14 cellular contexts compared by ENCODE assay signal in the genomic region with DNA sequence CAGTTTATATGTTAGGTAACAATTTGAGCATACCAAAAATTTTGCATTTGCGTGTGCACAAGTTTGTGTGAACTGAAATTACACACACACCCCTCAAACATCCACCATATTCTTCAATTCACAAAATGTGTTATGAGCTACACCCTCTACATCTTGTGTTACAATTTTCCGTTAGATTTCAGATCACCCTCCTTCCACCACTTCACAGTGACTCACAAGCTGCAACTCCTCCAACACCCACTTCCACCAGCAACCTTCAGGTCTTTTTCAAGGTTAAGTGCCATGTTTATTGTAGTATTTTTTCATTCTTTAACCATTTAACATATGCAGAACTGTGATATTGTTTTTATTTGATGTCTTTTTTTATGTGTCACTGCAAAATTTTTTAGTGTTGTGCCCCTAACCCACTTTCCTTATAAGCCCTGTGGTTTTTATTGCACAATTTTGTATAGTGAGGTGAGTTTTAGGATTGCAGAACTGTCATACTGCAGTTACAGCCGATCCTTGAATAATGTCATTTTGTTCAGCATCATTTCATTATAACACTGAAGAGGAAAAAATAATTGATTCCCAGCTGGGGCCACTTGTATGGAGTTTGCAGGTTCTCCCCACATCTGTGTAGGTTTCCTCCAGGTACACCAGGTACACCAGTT.
A peak's percentile ranks its signal among the peaks of the same experiment; 100 is the strongest.
DNase-seq lines count a peak whose midpoint lies in the region; ATAC-seq, FAIRE-seq and TF ChIP-seq lines count a peak whose summit lies in the region.
"Had no signal": no experiment of that assay in that cellular context is flagged by ENCODE, and none has a peak within 500 bp of the region (broad histone marks: within the 10 kb centered on the region; RNA-seq: fewer than 3 reads in every experiment).

No MANE protein-coding gene starts in this region.

- H3K9me3 ChIP-seq in naive thymus-derived CD4-positive, alpha-beta T cell (ENCODE audit: control insufficient read depth in 2 of 3, low read length in 3 of 3): no peaks in the 10 kb centered on the region
- H3K9me3 ChIP-seq in pancreas: no peaks in the 10 kb centered on the region
- H3K9me3 ChIP-seq: HAP-1, spleen, tibial nerve had no signal

- peaks cover 80% of the 10 kb centered on the region for H3K4me1 Mint-ChIP-seq in activated T-cell treated with anti-CD3 and anti-CD28 coated beads, Interleukin-2, amount 50 U/mL, for 24 hours (ENCODE audit: low read depth)
- H3K4me1 Mint-ChIP-seq in activated naive CD8-positive, alpha-beta T cell (ENCODE audit: low read depth): peaks cover 74% of the 10 kb centered on the region
- peaks cover 47 to 84% (median 68%) of the 10 kb centered on the region in 7 donors for H3K4me1 Mint-ChIP-seq in naive thymus-derived CD4-positive, alpha-beta T cell

- H3K27ac ChIP-seq in naive thymus-derived CD4-positive, alpha-beta T cell (ENCODE audit: low read depth, low read length): no peak overlapping the region
- no peak overlapping the region for H3K27ac ChIP-seq in pancreas
- H3K27ac ChIP-seq: spleen, tibial nerve had no signal

- peak overlapping the region; percentile 74 for H3K27ac Mint-ChIP-seq in activated T-cell treated with anti-CD3 and anti-CD28 coated beads, Interleukin-2, amount 50 U/mL, for 24 hours
- peak overlapping the region; percentile 74 for H3K27ac Mint-ChIP-seq in activated naive CD8-positive, alpha-beta T cell
- peak overlapping the region in 3 of 9 donors; percentile 29 to 62 (median 57) for H3K27ac Mint-ChIP-seq in naive thymus-derived CD4-positive, alpha-beta T cell
- H3K27ac Mint-ChIP-seq: memory B cell had no signal

- POLR2A ChIA-PET in naive thymus-derived CD4-positive, alpha-beta T cell (lab: Charles Lee): no interaction called here

- CTCF ChIA-PET in naive thymus-derived CD4-positive, alpha-beta T cell (lab: Charles Lee): no interaction called here

- WGBS in pancreas, 2 donors: 71 to 79% methylated on average over 3 of the region's 3 CpGs

- TF ChIP-seq CTCF in pancreas (IDR thresholded peaks at IDR 0.05): no peak

- H3K9me3 Mint-ChIP-seq in activated T-cell treated with anti-CD3 and anti-CD28 coated beads, Interleukin-2, amount 50 U/mL, for 24 hours: no peaks in the 10 kb centered on the region
- H3K9me3 Mint-ChIP-seq in activated naive CD8-positive, alpha-beta T cell (ENCODE audit: low read depth): no peaks in the 10 kb centered on the region
- H3K9me3 Mint-ChIP-seq in naive thymus-derived CD4-positive, alpha-beta T cell: peaks cover 0 to 2% (median 0%) of the 10 kb centered on the region in 11 donors
- H3K9me3 Mint-ChIP-seq: memory B cell had no signal

- ATAC-seq in naive thymus-derived CD4-positive, alpha-beta T cell: peak; percentile 61
- ATAC-seq in HG03354 (IDR thresholded peaks at IDR 0.05; ENCODE audit: poor library complexity, severe bottlenecking, unreplicated experiment): no peak
- no peak for ATAC-seq in pancreas

- H3K4me3 Mint-ChIP-seq in activated T-cell treated with anti-CD3 and anti-CD28 coated beads, Interleukin-2, amount 50 U/mL, for 24 hours: no peak overlapping the region
- peak overlapping the region; percentile 48 for H3K4me3 Mint-ChIP-seq in activated naive CD8-positive, alpha-beta T cell
- peak overlapping the region in 2 of 10 donors; percentile 0 to 48 for H3K4me3 Mint-ChIP-seq in naive thymus-derived CD4-positive, alpha-beta T cell
- H3K4me3 Mint-ChIP-seq: memory B cell had no signal

- FAIRE-seq in pancreas (lab: Jason Lieb, UNC): no peak

- intact Hi-C loops in naive thymus-derived CD4-positive, alpha-beta T cell (cut with micrococcal nuclease): loop anchor here (2.0 to 5.0 kb wide), 5 partner anchors 44 to 431 kb away; no protein-coding TSS in a partner anchor
- intact Hi-C loops in pancreas (cut with DNase I): loop anchor here in 2 of 3 donors (5.0 to 10.0 kb wide), 3 partner anchors 149 to 429 kb away; a partner anchor contains a TSS

- no peaks in the 10 kb centered on the region for H3K36me3 ChIP-seq in naive thymus-derived CD4-positive, alpha-beta T cell (ENCODE audit: control insufficient read depth in 2 of 3, insufficient read depth in 3 of 3, low read length in 3 of 3)
- H3K36me3 ChIP-seq in pancreas: no peaks in the 10 kb centered on the region
- H3K36me3 ChIP-seq: HAP-1, tibial nerve had no signal

- H3K27me3 Mint-ChIP-seq in activated T-cell treated with anti-CD3 and anti-CD28 coated beads, Interleukin-2, amount 50 U/mL, for 24 hours: no peaks in the 10 kb centered on the region
- H3K27me3 Mint-ChIP-seq in activated naive CD8-positive, alpha-beta T cell: no peaks in the 10 kb centered on the region
- no peaks in the 10 kb centered on the region for H3K27me3 Mint-ChIP-seq in naive thymus-derived CD4-positive, alpha-beta T cell
- H3K27me3 Mint-ChIP-seq: memory B cell had no signal

- H3K36me3 Mint-ChIP-seq in activated T-cell treated with anti-CD3 and anti-CD28 coated beads, Interleukin-2, amount 50 U/mL, for 24 hours (ENCODE audit: low read depth): peaks cover 11% of the 10 kb centered on the region
- H3K36me3 Mint-ChIP-seq in activated naive CD8-positive, alpha-beta T cell: peaks cover 20% of the 10 kb centered on the region
- peaks cover 0 to 24% (median 19%) of the 10 kb centered on the region in 5 donors for H3K36me3 Mint-ChIP-seq in naive thymus-derived CD4-positive, alpha-beta T cell

- peaks cover 0 to 24% of the 10 kb centered on the region in 2 donors for H3K4me1 ChIP-seq in naive thymus-derived CD4-positive, alpha-beta T cell (ENCODE audit: control insufficient read depth in 2 of 2, insufficient read depth in 2 of 2, low read length in 2 of 2)
- H3K4me1 ChIP-seq in pancreas: no peaks in the 10 kb centered on the region
- H3K4me1 ChIP-seq: tibial nerve had no signal

- no peak overlapping the region for H3K4me3 ChIP-seq in naive thymus-derived CD4-positive, alpha-beta T cell (ENCODE audit: low read length)
- no peak overlapping the region for H3K4me3 ChIP-seq in pancreas
- H3K4me3 ChIP-seq: HAP-1, spleen, tibial nerve had no signal

- H3K27me3 ChIP-seq in naive thymus-derived CD4-positive, alpha-beta T cell (ENCODE audit: control insufficient read depth in 2 of 2, insufficient read depth in 2 of 2, low read length in 2 of 2): no peaks in the 10 kb centered on the region
- H3K27me3 ChIP-seq in pancreas: no peaks in the 10 kb centered on the region
- H3K27me3 ChIP-seq: spleen, tibial nerve had no signal

- no peak for DNase-seq in activated T-cell treated with anti-CD3 and anti-CD28 coated beads, Interleukin-2, amount 50 U/mL, for 24 hours
- no peak for DNase-seq in activated T-cell treated with anti-CD3 and anti-CD28 coated beads, Interleukin-2, amount 50 U/mL, for 1 hour
- DNase-seq in Kasumi-1 (lab: John Stamatoyannopoulos, UW) (peak; percentile 58 to 61), NCI-H187 treated with DMSO at 0.1 percent for 48 hours (lab: John Stamatoyannopoulos, UW) (no peak), pancreas (no peak)
- no peak for DNase-seq in naive thymus-derived CD4-positive, alpha-beta T cell
- DNase-seq: amniotic stem cell, occipital lobe, spleen had no signal

Comparison
In these comparisons a context has a peak if more than half of its experiments do, and no peak if none do; other contexts are left out.
1. DNase-seq: peak in Kasumi-1 (2 of 2); none in activated T-cell treated with anti-CD3 and anti-CD28 coated beads, Interleukin-2, amount 50 U/mL, for 24 hours (single experiment), activated T-cell treated with anti-CD3 and anti-CD28 coated beads, Interleukin-2, amount 50 U/mL, for 1 hour (single experiment), naive thymus-derived CD4-positive, alpha-beta T cell (0 of 9), NCI-H187 treated with DMSO at 0.1 percent for 48 hours (single experiment) and pancreas (0 of 6).